Comparison of ENCODE assay signal across 1 cellular context in the genomic region with DNA sequence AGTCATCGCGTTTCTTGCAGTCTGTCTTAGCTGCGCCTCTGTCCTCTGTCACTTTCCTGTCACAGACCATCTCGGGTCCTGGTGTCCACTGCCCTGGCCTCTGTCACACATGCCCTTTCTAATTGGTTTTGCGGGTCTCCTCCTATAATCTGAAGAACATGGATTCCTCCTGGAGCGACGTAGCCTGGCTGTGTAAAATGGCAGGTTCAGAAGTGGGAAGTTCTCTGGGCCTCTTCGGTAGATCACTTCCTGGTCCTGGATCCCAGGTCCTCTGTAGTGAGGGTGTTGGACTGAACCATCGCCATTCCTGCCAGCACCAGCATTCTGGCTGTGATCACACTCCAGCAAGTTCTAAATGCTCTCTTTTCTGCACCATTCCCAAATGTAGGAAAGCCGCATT.
TF ChIP-seq lines count a peak whose summit lies in the region.

No MANE protein-coding gene starts in this region.

TF ChIP-seq in WTC11, 78 proteins besides CTCF, POLR2A, EP300 and RAD21 (continued from another document):
- TF ChIP-seq, protein P1, sequence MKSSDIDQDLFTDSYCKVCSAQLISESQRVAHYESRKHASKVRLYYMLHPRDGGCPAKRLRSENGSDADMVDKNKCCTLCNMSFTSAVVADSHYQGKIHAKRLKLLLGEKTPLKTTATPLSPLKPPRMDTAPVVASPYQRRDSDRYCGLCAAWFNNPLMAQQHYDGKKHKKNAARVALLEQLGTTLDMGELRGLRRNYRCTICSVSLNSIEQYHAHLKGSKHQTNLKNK (CRISPR knock-in tag; IDR thresholded peaks at IDR 0.05): no peak
- TF ChIP-seq NR2C2 (CRISPR knock-in tag; IDR thresholded peaks at IDR 0.05) (no peak), NR3C1 (CRISPR knock-in tag; conservative IDR thresholded peaks at IDR 0.05; ENCODE audit: low read depth) (no peak), TEAD1 (CRISPR knock-in tag; IDR thresholded peaks at IDR 0.05) (no peak), NR1H2 (CRISPR knock-in tag; IDR thresholded peaks at IDR 0.05) (no peak)
- TF ChIP-seq, protein P2, sequence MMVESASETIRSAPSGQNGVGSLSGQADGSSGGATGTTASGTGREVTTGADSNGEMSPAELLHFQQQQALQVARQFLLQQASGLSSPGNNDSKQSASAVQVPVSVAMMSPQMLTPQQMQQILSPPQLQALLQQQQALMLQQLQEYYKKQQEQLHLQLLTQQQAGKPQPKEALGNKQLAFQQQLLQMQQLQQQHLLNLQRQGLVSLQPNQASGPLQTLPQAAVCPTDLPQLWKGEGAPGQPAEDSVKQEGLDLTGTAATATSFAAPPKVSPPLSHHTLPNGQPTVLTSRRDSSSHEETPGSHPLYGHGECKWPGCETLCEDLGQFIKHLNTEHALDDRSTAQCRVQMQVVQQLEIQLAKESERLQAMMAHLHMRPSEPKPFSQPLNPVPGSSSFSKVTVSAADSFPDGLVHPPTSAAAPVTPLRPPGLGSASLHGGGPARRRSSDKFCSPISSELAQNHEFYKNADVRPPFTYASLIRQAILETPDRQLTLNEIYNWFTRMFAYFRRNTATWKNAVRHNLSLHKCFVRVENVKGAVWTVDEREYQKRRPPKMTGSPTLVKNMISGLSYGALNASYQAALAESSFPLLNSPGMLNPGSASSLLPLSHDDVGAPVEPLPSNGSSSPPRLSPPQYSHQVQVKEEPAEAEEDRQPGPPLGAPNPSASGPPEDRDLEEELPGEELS (CRISPR knock-in tag; IDR thresholded peaks at IDR 0.05): no peak
- TF ChIP-seq, protein P3, sequence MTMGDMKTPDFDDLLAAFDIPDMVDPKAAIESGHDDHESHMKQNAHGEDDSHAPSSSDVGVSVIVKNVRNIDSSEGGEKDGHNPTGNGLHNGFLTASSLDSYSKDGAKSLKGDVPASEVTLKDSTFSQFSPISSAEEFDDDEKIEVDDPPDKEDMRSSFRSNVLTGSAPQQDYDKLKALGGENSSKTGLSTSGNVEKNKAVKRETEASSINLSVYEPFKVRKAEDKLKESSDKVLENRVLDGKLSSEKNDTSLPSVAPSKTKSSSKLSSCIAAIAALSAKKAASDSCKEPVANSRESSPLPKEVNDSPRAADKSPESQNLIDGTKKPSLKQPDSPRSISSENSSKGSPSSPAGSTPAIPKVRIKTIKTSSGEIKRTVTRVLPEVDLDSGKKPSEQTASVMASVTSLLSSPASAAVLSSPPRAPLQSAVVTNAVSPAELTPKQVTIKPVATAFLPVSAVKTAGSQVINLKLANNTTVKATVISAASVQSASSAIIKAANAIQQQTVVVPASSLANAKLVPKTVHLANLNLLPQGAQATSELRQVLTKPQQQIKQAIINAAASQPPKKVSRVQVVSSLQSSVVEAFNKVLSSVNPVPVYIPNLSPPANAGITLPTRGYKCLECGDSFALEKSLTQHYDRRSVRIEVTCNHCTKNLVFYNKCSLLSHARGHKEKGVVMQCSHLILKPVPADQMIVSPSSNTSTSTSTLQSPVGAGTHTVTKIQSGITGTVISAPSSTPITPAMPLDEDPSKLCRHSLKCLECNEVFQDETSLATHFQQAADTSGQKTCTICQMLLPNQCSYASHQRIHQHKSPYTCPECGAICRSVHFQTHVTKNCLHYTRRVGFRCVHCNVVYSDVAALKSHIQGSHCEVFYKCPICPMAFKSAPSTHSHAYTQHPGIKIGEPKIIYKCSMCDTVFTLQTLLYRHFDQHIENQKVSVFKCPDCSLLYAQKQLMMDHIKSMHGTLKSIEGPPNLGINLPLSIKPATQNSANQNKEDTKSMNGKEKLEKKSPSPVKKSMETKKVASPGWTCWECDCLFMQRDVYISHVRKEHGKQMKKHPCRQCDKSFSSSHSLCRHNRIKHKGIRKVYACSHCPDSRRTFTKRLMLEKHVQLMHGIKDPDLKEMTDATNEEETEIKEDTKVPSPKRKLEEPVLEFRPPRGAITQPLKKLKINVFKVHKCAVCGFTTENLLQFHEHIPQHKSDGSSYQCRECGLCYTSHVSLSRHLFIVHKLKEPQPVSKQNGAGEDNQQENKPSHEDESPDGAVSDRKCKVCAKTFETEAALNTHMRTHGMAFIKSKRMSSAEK (CRISPR knock-in tag; IDR thresholded peaks at IDR 0.05; ENCODE audit: borderline replicate concordance): no peak
